In the genomic region with DNA sequence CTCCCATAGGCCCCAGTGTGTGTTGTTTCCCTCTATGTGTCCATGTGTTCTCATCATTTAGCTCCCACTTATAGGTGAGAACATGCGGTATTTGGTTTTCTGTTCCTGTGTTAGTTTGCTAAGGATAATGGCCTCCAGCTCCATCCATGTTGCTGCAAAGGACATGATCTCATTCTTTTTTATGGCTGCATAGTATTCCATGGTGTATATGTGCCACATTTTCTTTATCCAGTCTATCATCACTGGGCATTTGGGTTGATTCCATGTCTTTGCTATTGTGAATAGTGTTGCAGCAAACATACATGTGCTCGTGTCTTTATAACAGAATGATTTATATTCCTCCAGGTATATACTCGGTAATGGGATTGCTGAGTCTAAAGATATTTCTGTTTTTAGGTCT, we compare ENCODE assay signal across 10 cellular contexts. TPM values are rescaled to one million over a fixed set of nuclear protein-coding genes. Genes with fewer than 3 reads are reported as not detected.
"Had no signal": no experiment of that assay in that cellular context is flagged by ENCODE, and none has a peak within 500 bp of the region (broad histone marks: within the 10 kb centered on the region; RNA-seq: fewer than 3 reads in every experiment).

No MANE protein-coding gene starts in this region.

RNA-seq across cellular contexts. Expression of a gene that starts 2.2 kb away (rescaled TPM):
- total RNA-seq: ascending aorta, body of pancreas, bronchial epithelial cell, chondrocyte, LHCN-M2, PC-3 had no signal

RNA-seq across cellular contexts. Expression of a gene that starts 33.0 kb away (rescaled TPM):
- total RNA-seq: activated CD8-positive, alpha-beta memory T cell treated with anti-CD3 and anti-CD28 coated beads, Interleukin-2, amount 10 ng/mL, durations not matched to agents 7 days and 5 days; activated T-cell treated with anti-CD3 and anti-CD28 coated beads, Interleukin-2, amount 50 U/mL, for 4 hours; ascending aorta; body of pancreas; bronchial epithelial cell; chondrocyte; LHCN-M2; M059J; PC-3; SJSA1 had no signal
